ENCODE assay signal across 1 cellular context in genomic region chr2:30193104-30193681, GRCh38.
TF ChIP-seq lines count a peak whose summit lies in the region.

No MANE protein-coding gene starts in this region.

TF ChIP-seq in IMR-90, 13 proteins besides CTCF, POLR2A, EP300 and RAD21 (continued from another document):
- TF ChIP-seq MAZ (IDR thresholded peaks at IDR 0.05; ENCODE audit: borderline replicate concordance, low read depth, low read length) (no peak), RFX5 (IDR thresholded peaks at IDR 0.05; ENCODE audit: low read depth, low read length) (no peak), MAFK (IDR thresholded peaks at IDR 0.05; ENCODE audit: low read depth, low read length) (no peak), ELK1 (IDR thresholded peaks at IDR 0.05; ENCODE audit: borderline replicate concordance, low read depth, low read length) (no peak), NFE2L2 (IDR thresholded peaks at IDR 0.05; ENCODE audit: low read depth, low read length) (no peak), BHLHE40 (IDR thresholded peaks at IDR 0.05; ENCODE audit: low read depth, low read length) (no peak)
- TF ChIP-seq, protein P1, sequence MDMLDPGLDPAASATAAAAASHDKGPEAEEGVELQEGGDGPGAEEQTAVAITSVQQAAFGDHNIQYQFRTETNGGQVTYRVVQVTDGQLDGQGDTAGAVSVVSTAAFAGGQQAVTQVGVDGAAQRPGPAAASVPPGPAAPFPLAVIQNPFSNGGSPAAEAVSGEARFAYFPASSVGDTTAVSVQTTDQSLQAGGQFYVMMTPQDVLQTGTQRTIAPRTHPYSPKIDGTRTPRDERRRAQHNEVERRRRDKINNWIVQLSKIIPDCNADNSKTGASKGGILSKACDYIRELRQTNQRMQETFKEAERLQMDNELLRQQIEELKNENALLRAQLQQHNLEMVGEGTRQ (IDR thresholded peaks at IDR 0.05; ENCODE audit: low read depth, low read length) = no peak
